6 cellular contexts compared by ENCODE assay signal in genomic region chr5:91668261-91668660, GRCh38.
"Had no signal": no experiment of that assay in that cellular context is flagged by ENCODE, and none has a peak within 500 bp of the region (broad histone marks: within the 10 kb centered on the region; RNA-seq: fewer than 3 reads in every experiment).

No MANE protein-coding gene starts in this region.

- H2AFZ ChIP-seq: GM23338 had no signal

- H3K4me2 ChIP-seq: GM23338 had no signal

- H3K4me3 ChIP-seq: GM23338 had no signal

- H3K27ac ChIP-seq: HL-60 had no signal

- DNase-seq: H9, HCEC 1CT, HFFc6, KBM-7 had no signal
